ENCODE assay signal across 11 cellular contexts in the genomic region with DNA sequence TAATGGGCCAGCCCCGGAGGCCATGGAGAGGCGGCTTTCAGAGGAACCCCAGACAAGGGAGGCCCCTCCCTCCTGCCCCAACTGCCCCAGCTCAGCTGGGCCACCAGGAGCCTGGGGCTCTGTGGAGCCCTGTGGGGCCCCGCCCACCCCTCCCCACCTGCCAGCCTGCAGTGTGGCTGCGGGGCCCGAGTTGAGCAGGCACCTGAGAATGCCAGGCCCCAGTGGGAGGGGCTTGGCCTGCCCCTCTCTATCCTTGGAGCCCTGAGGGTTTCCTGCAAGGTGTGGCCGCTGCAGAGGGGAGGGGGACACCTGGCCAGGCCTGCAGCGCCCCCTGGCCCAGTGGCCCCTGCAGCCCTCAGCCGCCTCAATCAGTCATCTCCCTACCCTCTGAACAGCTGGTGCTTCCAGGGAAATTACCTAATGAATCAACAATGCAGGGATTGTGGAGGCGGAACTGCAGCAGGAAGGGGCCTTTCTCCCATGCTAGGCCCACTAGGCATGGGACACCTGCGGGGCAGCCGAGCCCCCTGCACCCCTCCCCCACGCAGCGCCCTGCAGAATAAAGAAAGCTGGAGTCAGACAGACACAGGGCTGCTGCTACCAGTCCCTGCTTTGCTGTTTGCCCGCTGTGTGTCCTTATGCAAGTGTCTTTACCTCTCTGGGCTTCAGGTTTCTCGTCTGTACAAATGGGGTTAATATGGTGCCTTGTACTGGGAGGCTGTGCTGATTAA. TPM values are rescaled to one million over a fixed set of nuclear protein-coding genes. Genes with fewer than 3 reads are reported as not detected.
DNase-seq lines count a peak whose midpoint lies in the region; ATAC-seq, FAIRE-seq and TF ChIP-seq lines count a peak whose summit lies in the region.
"Had no signal": no experiment of that assay in that cellular context is flagged by ENCODE, and none has a peak within 500 bp of the region (broad histone marks: within the 10 kb centered on the region; RNA-seq: fewer than 3 reads in every experiment).

No MANE protein-coding gene starts in this region.

- H3K4me1 Mint-ChIP-seq in activated T-helper 1 cell treated with anti-CD3 and anti-CD28 coated beads, Interleukin-12 subunit alpha, Interleukin-12 subunit beta, Interleukin-2, Interleukin-4 antibody, amounts not matched to agents 30 ng/mL and 10 ng/mL and 1 ng/mL, durations not matched to agents 14 hours and 24 hours and 36 hours (ENCODE audit: low read depth), result no peaks in the 10 kb centered on the region
- H3K4me1 Mint-ChIP-seq: activated CD4-positive, alpha-beta T cell treated with anti-CD3 and anti-CD28 coated beads, Interleukin-2, amount 10 ng/mL, durations not matched to agents 24 days and 14 days had no signal

- H3K4me3 ChIP-seq in bronchial epithelial cell (ENCODE audit: low read depth, low read length) (no peak overlapping the region), mucosa of descending colon (no peak overlapping the region)
- H3K4me3 ChIP-seq: adrenal gland had no signal

- H3K4me1 ChIP-seq in mucosa of descending colon (ENCODE audit: low read depth), result peaks cover 6% of the 10 kb centered on the region

- FAIRE-seq in bronchial epithelial cell (lab: Jason Lieb, UNC), result no peak

- no peaks in the 10 kb centered on the region for H3K9me3 Mint-ChIP-seq in activated T-helper 1 cell treated with anti-CD3 and anti-CD28 coated beads, Interleukin-12 subunit alpha, Interleukin-12 subunit beta, Interleukin-2, Interleukin-4 antibody, amounts not matched to agents 30 ng/mL and 10 ng/mL and 1 ng/mL, durations not matched to agents 14 hours and 24 hours and 36 hours
- H3K9me3 Mint-ChIP-seq: activated CD4-positive, alpha-beta T cell treated with anti-CD3 and anti-CD28 coated beads, Interleukin-2, amount 10 ng/mL, durations not matched to agents 24 days and 14 days had no signal

- no peaks in the 10 kb centered on the region for H3K36me3 Mint-ChIP-seq in activated T-helper 1 cell treated with anti-CD3 and anti-CD28 coated beads, Interleukin-12 subunit alpha, Interleukin-12 subunit beta, Interleukin-2, Interleukin-4 antibody, amounts not matched to agents 30 ng/mL and 10 ng/mL and 1 ng/mL, durations not matched to agents 14 hours and 24 hours and 36 hours (ENCODE audit: low read depth)

- H3K27me3 ChIP-seq in bronchial epithelial cell (ENCODE audit: control insufficient read depth, insufficient read depth, low read length), result no peaks in the 10 kb centered on the region

- no peak overlapping the region for H3K27ac Mint-ChIP-seq in activated T-helper 1 cell treated with anti-CD3 and anti-CD28 coated beads, Interleukin-12 subunit alpha, Interleukin-12 subunit beta, Interleukin-2, Interleukin-4 antibody, amounts not matched to agents 30 ng/mL and 10 ng/mL and 1 ng/mL, durations not matched to agents 14 hours and 24 hours and 36 hours
- H3K27ac Mint-ChIP-seq: activated CD4-positive, alpha-beta T cell treated with anti-CD3 and anti-CD28 coated beads, Interleukin-2, amount 10 ng/mL, durations not matched to agents 24 days and 14 days had no signal

- TF ChIP-seq CTCF in bronchial epithelial cell (IDR thresholded peaks at IDR 0.05; ENCODE audit: insufficient read depth, low read length, severe bottlenecking) (peak; percentile 42), mucosa of descending colon (IDR thresholded peaks at IDR 0.05) (no peak)

- ATAC-seq in mucosa of descending colon (peak; percentile 34), GM18498 (IDR thresholded peaks at IDR 0.05; ENCODE audit: unreplicated experiment) (no peak)
- ATAC-seq in stimulated activated naive CD8-positive, alpha-beta T cell treated with anti-CD3 and anti-CD28 coated beads, Interleukin-15, Interleukin-2, amounts not matched to agents 100 U/mL and 50 U/mL, for 24 hours, result no peak

- H3K4me3 Mint-ChIP-seq in activated T-helper 1 cell treated with anti-CD3 and anti-CD28 coated beads, Interleukin-12 subunit alpha, Interleukin-12 subunit beta, Interleukin-2, Interleukin-4 antibody, amounts not matched to agents 30 ng/mL and 10 ng/mL and 1 ng/mL, durations not matched to agents 14 hours and 24 hours and 36 hours, result no peak overlapping the region
- H3K4me3 Mint-ChIP-seq: activated CD4-positive, alpha-beta T cell treated with anti-CD3 and anti-CD28 coated beads, Interleukin-2, amount 10 ng/mL, durations not matched to agents 24 days and 14 days had no signal

- intact Hi-C loops in mucosa of descending colon (cut with DNase I, micrococcal nuclease), result no loop called here
- intact Hi-C loops in activated T-helper 1 cell treated with anti-CD3 and anti-CD28 coated beads, Interleukin-12 subunit alpha, Interleukin-12 subunit beta, Interleukin-2, Interleukin-4 antibody, amounts not matched to agents 30 ng/mL and 10 ng/mL and 1 ng/mL, durations not matched to agents 14 hours and 24 hours and 36 hours (cut with micrococcal nuclease), result no loop called here

- DNase-seq in ELF-1 (ENCODE audit: low read depth, low spot score) (peak; percentile 95), NCI-H2171 (lab: John Stamatoyannopoulos, UW) (peak; percentile 57), bronchial epithelial cell (ENCODE audit: low read depth) (peak; percentile 78), mucosa of descending colon (no peak)
- DNase-seq in effector CD4-positive, alpha-beta T cell, result no peak
- DNase-seq in stimulated activated naive CD8-positive, alpha-beta T cell treated with anti-CD3 and anti-CD28 coated beads, Interleukin-15, Interleukin-2, amounts not matched to agents 100 U/mL and 50 U/mL, for 24 hours, result no peak
- no peak for DNase-seq in activated T-helper 1 cell treated with anti-CD3 and anti-CD28 coated beads, Interleukin-12 subunit alpha, Interleukin-12 subunit beta, Interleukin-2, Interleukin-4 antibody, amounts not matched to agents 30 ng/mL and 10 ng/mL and 1 ng/mL, durations not matched to agents 14 hours and 24 hours and 36 hours (ENCODE audit: low spot score)
- DNase-seq: activated CD4-positive, alpha-beta T cell treated with anti-CD3 and anti-CD28 coated beads, Interleukin-2, amount 10 ng/mL, durations not matched to agents 24 days and 14 days; adrenal gland; midbrain had no signal

- peaks cover 15% of the 10 kb centered on the region for H3K27me3 Mint-ChIP-seq in activated T-helper 1 cell treated with anti-CD3 and anti-CD28 coated beads, Interleukin-12 subunit alpha, Interleukin-12 subunit beta, Interleukin-2, Interleukin-4 antibody, amounts not matched to agents 30 ng/mL and 10 ng/mL and 1 ng/mL, durations not matched to agents 14 hours and 24 hours and 36 hours (ENCODE audit: insufficient read depth)

- no peaks in the 10 kb centered on the region for H3K36me3 ChIP-seq in bronchial epithelial cell (ENCODE audit: control insufficient read depth, insufficient read depth, low read length)
- no peaks in the 10 kb centered on the region for H3K36me3 ChIP-seq in mucosa of descending colon (ENCODE audit: low read depth)
- H3K36me3 ChIP-seq: adrenal gland had no signal

- no peaks in the 10 kb centered on the region for H3K9me3 ChIP-seq in mucosa of descending colon
- H3K9me3 ChIP-seq: adrenal gland had no signal

RNA-seq across cellular contexts. Expression of gene LMX1B, which starts 48.0 kb away (rescaled TPM):
- total RNA-seq in bronchial epithelial cell, result under 0.01 TPM in 1 of 2 replicates, not detected in the other
- total RNA-seq in mucosa of descending colon, result under 1 TPM in 2 of 3 donors, not detected in 1; 0.14 to 0.51 TPM
- not detected in 2 replicates for total RNA-seq in activated T-helper 1 cell treated with anti-CD3 and anti-CD28 coated beads, Interleukin-12 subunit alpha, Interleukin-12 subunit beta, Interleukin-2, Interleukin-4 antibody, amounts not matched to agents 30 ng/mL and 10 ng/mL and 1 ng/mL, durations not matched to agents 14 hours and 24 hours and 36 hours
- total RNA-seq: activated CD4-positive, alpha-beta T cell treated with anti-CD3 and anti-CD28 coated beads, Interleukin-2, amount 10 ng/mL, durations not matched to agents 24 days and 14 days had no signal

Comparison
In these comparisons a context has a peak if more than half of its experiments do, and no peak if none do; other contexts are left out.
1. DNase-seq: peak in ELF-1 (single experiment), NCI-H2171 (single experiment) and bronchial epithelial cell (single experiment); none in mucosa of descending colon (0 of 3), effector CD4-positive, alpha-beta T cell (single experiment), stimulated activated naive CD8-positive, alpha-beta T cell treated with anti-CD3 and anti-CD28 coated beads, Interleukin-15, Interleukin-2, amounts not matched to agents 100 U/mL and 50 U/mL, for 24 hours (single experiment) and activated T-helper 1 cell treated with anti-CD3 and anti-CD28 coated beads, Interleukin-12 subunit alpha, Interleukin-12 subunit beta, Interleukin-2, Interleukin-4 antibody, amounts not matched to agents 30 ng/mL and 10 ng/mL and 1 ng/mL, durations not matched to agents 14 hours and 24 hours and 36 hours (single experiment).